Comparison of ENCODE assay signal across 1 cellular context in the genomic region with DNA sequence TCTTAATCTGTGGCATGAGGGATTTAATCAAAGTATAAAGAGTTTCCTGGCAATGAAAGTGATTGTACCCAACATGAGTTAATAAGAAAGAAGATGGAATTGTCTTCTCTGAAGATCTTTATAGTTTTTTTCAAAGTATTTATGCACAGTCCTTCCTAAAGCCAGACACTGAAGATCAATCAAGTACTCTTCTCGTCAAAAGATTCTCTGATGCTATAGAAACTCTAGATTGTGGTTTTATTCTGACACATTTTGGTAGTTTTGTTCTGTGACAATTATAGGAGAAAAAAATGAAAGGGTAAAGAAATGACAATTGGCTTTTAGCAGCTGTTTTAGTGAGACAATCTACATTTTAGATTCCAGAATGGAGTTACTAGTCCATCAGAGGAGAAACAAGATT.
TF ChIP-seq lines count a peak whose summit lies in the region.

No MANE protein-coding gene starts in this region.

TF ChIP-seq in WTC11, 78 proteins besides CTCF, POLR2A, EP300 and RAD21 (continued from another document):
- TF ChIP-seq FOXP4 (CRISPR knock-in tag; IDR thresholded peaks at IDR 0.05), result no peak
- TF ChIP-seq, protein P1, sequence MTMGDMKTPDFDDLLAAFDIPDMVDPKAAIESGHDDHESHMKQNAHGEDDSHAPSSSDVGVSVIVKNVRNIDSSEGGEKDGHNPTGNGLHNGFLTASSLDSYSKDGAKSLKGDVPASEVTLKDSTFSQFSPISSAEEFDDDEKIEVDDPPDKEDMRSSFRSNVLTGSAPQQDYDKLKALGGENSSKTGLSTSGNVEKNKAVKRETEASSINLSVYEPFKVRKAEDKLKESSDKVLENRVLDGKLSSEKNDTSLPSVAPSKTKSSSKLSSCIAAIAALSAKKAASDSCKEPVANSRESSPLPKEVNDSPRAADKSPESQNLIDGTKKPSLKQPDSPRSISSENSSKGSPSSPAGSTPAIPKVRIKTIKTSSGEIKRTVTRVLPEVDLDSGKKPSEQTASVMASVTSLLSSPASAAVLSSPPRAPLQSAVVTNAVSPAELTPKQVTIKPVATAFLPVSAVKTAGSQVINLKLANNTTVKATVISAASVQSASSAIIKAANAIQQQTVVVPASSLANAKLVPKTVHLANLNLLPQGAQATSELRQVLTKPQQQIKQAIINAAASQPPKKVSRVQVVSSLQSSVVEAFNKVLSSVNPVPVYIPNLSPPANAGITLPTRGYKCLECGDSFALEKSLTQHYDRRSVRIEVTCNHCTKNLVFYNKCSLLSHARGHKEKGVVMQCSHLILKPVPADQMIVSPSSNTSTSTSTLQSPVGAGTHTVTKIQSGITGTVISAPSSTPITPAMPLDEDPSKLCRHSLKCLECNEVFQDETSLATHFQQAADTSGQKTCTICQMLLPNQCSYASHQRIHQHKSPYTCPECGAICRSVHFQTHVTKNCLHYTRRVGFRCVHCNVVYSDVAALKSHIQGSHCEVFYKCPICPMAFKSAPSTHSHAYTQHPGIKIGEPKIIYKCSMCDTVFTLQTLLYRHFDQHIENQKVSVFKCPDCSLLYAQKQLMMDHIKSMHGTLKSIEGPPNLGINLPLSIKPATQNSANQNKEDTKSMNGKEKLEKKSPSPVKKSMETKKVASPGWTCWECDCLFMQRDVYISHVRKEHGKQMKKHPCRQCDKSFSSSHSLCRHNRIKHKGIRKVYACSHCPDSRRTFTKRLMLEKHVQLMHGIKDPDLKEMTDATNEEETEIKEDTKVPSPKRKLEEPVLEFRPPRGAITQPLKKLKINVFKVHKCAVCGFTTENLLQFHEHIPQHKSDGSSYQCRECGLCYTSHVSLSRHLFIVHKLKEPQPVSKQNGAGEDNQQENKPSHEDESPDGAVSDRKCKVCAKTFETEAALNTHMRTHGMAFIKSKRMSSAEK (CRISPR knock-in tag; IDR thresholded peaks at IDR 0.05; ENCODE audit: borderline replicate concordance), result no peak
- no peak for TF ChIP-seq SP1 (CRISPR knock-in tag; conservative IDR thresholded peaks at IDR 0.05)
TF ChIP-seq in WTC11: peak in this region for 0.
